ENCODE assay signal across 1 cellular context in genomic region chr1:1616045-1616821, GRCh38.
A peak's percentile ranks its signal among the peaks of the same experiment; 100 is the strongest.
TF ChIP-seq lines count a peak whose summit lies in the region.

No MANE protein-coding gene starts in this region.

TF ChIP-seq in K562, 482 proteins besides CTCF, POLR2A, EP300 and RAD21 (continued from another document and continues in another):
- TF ChIP-seq CREB3L1 (IDR thresholded peaks at IDR 0.05; ENCODE audit: borderline replicate concordance, low read depth): no peak
- 0 out of 2 replicates have a peak, but pooled peaks have one; percentile 5 for TF ChIP-seq ELK1 (CRISPR knock-in tag; IDR thresholded peaks at IDR 0.05)
- no peak for TF ChIP-seq TAL1 (IDR thresholded peaks at IDR 0.05)
- no peak for TF ChIP-seq ZNF444 (CRISPR knock-in tag; IDR thresholded peaks at IDR 0.05)
- no peak for TF ChIP-seq SMARCA4 (IDR thresholded peaks at IDR 0.05)
- TF ChIP-seq BRF2 (IDR thresholded peaks at IDR 0.05; ENCODE audit: borderline replicate concordance, insufficient read depth, insufficient read length): no peak
- TF ChIP-seq SNRNP70 (optimal IDR thresholded peaks at IDR 0.05; ENCODE audit: low read depth, low read length): no peak
- no peak for TF ChIP-seq HEY1 (CRISPR knock-in tag; IDR thresholded peaks at IDR 0.05; ENCODE audit: borderline replicate concordance)
- no peak for TF ChIP-seq HDAC2 (IDR thresholded peaks at IDR 0.05)
- TF ChIP-seq MCM3 (IDR thresholded peaks at IDR 0.05): no peak
- TF ChIP-seq ZNF263 (CRISPR knock-in tag; IDR thresholded peaks at IDR 0.05; ENCODE audit: borderline replicate concordance): no peak
- TF ChIP-seq FOXP1 (CRISPR knock-in tag; IDR thresholded peaks at IDR 0.05): no peak
- no peak for TF ChIP-seq KDM1A (IDR thresholded peaks at IDR 0.05)
- no peak for TF ChIP-seq SP1 (CRISPR knock-in tag; IDR thresholded peaks at IDR 0.05)
- TF ChIP-seq ESRRB (CRISPR knock-in tag; IDR thresholded peaks at IDR 0.05; ENCODE audit: borderline replicate concordance): no peak
- no peak for TF ChIP-seq DLX4 (CRISPR knock-in tag; IDR thresholded peaks at IDR 0.05)
- TF ChIP-seq E2F4 (CRISPR knock-in tag; IDR thresholded peaks at IDR 0.05; ENCODE audit: low read depth): no peak
- no peak for TF ChIP-seq ZNF655 (CRISPR knock-in tag; IDR thresholded peaks at IDR 0.05)
- no peak for TF ChIP-seq TRIM28 (IDR thresholded peaks at IDR 0.05)
- TF ChIP-seq DACH1 (IDR thresholded peaks at IDR 0.05; ENCODE audit: partially characterized antibody): no peak
- TF ChIP-seq ZNF57 (CRISPR knock-in tag; IDR thresholded peaks at IDR 0.05): no peak
- peak; percentile 22; the same call in 1 of the 2 replicates for TF ChIP-seq CREM (IDR thresholded peaks at IDR 0.05; ENCODE audit: low read depth)
- no peak for TF ChIP-seq SIX5 (IDR thresholded peaks at IDR 0.05; ENCODE audit: borderline replicate concordance in 1 of 2, insufficient read depth in 1 of 2, low read depth in 1 of 2, low read length in 2 of 2)
- no peak for TF ChIP-seq RERE (CRISPR knock-in tag; IDR thresholded peaks at IDR 0.05; ENCODE audit: borderline replicate concordance)
- no peak for TF ChIP-seq CTCFL (IDR thresholded peaks at IDR 0.05; ENCODE audit: borderline replicate concordance, insufficient read depth, low read depth, low read length, poor library complexity, severe bottlenecking)
- no peak for TF ChIP-seq ZNF347 (CRISPR knock-in tag; IDR thresholded peaks at IDR 0.05; ENCODE audit: low read depth)
- no peak for TF ChIP-seq HMG20B (CRISPR knock-in tag; IDR thresholded peaks at IDR 0.05)
- no peak for TF ChIP-seq MTF1 (CRISPR knock-in tag; IDR thresholded peaks at IDR 0.05; ENCODE audit: borderline replicate concordance)
- TF ChIP-seq MITF (IDR thresholded peaks at IDR 0.05): no peak
- no peak for TF ChIP-seq EP400 (IDR thresholded peaks at IDR 0.05)
- TF ChIP-seq CEBPZ (IDR thresholded peaks at IDR 0.05; ENCODE audit: borderline replicate concordance, low read depth, low read length): no peak
- no peak for TF ChIP-seq KLF1 (tag; IDR thresholded peaks at IDR 0.05)
- TF ChIP-seq TCF3 (CRISPR knock-in tag; IDR thresholded peaks at IDR 0.05): no peak
- no peak for TF ChIP-seq ZNF699 (CRISPR knock-in tag; IDR thresholded peaks at IDR 0.05; ENCODE audit: insufficient replicate concordance)
- no peak for TF ChIP-seq RAD51 (IDR thresholded peaks at IDR 0.05; ENCODE audit: borderline replicate concordance, low read depth)
- TF ChIP-seq FOXA3 (CRISPR knock-in tag; conservative IDR thresholded peaks at IDR 0.05 in 1 of 2, IDR thresholded peaks at IDR 0.05 in 1 of 2): no peak
- no peak for TF ChIP-seq THAP12 (CRISPR knock-in tag; IDR thresholded peaks at IDR 0.05)
- no peak; the same call in 1 of the 2 replicates for TF ChIP-seq NR2C2 (CRISPR knock-in tag; IDR thresholded peaks at IDR 0.05)
- peak; percentile 84 for TF ChIP-seq NR2C2 (tag; IDR thresholded peaks at IDR 0.05)
- 0 out of 2 replicates have a peak, but pooled peaks have one; percentile 3 for TF ChIP-seq RB1 (IDR thresholded peaks at IDR 0.05; ENCODE audit: low read depth)
